In the genomic region with DNA sequence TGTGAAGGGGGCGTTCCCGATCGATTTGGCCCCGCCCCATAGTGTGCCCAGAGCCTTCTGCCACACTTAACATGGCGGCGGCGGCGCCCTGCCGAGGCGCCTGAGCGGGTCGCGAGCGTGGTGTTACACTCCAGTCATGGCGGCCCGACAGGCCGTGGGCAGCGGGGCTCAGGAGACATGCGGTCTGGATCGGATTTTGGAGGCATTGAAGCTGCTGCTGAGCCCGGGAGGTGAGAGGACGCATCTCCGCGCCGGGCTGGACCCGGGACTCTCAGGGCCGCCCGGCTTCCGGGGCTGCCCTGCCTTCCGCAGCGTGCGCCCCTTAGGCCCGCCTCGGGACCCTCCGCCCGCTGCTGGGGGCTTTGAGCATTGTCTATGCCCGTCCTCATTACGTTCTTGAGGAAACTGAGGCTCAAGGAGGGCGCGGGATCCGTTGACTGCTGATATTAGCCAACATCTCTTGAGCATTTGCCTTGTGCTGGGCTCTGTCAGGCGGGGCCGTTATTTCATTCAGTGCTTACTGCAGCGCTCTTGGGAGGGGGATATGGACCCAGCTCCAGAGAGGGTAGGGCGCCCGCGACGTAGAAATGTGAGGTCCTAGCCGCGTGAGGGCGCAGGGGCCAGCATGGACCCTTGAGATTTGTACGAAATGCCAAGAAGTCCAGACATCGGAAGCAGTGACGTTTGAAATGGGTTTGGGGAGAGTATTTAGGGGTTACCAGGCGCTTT, we compare ENCODE assay signal across 8 cellular contexts. TPM values are rescaled to one million over a fixed set of nuclear protein-coding genes. Genes with fewer than 3 reads are reported as not detected.
DNase-seq lines count a peak whose midpoint lies in the region; ATAC-seq and TF ChIP-seq lines count a peak whose summit lies in the region.

A gene (plus strand): TSS at position 50 of the 729 bp plus-strand sequence. CDS start 87 bp downstream, at position 137.

- 0 out of 2 replicates have a peak within 1 kb of the TSS, but pooled peaks have one; percentile 5 for H2AK5ac ChIP-seq in IMR-90 (ENCODE audit: low read depth, low read length)

- DNase-seq in DMS 273 treated with DMSO at 0.1 percent for 48 hours (lab: John Stamatoyannopoulos, UW) = peak; percentile 74
- peak; percentile 68 for DNase-seq in IMR-90
- peak; percentile 54 for DNase-seq in OCI-M2 (lab: John Stamatoyannopoulos, UW; ENCODE audit: unreplicated experiment)
- DNase-seq in activated T-cell treated with anti-CD3 and anti-CD28 coated beads for 4 hours = peak; percentile 94
- peak; percentile 90 to 92 for DNase-seq in erythroblast (lab: John Stamatoyannopoulos, UW)
- peak; percentile 80 to 87 for DNase-seq in stimulated activated CD8-positive, alpha-beta memory T cell treated with anti-CD3 and anti-CD28 coated beads, Interleukin-7, amount 100 ng/mL, for 1 hour (ENCODE audit: low read depth in 2 of 2)

- ATAC-seq in GM21528 (IDR thresholded peaks at IDR 0.05; ENCODE audit: low FRiP score, unreplicated experiment) (peak; percentile 92), IMR-90 (ENCODE audit: low read depth) (peak; percentile 95)

- H3K36me3 ChIP-seq in IMR-90 (ENCODE audit: control insufficient read depth, insufficient read depth, low read length) (no peaks in the 10 kb centered on the region), mucosa of rectum (ENCODE audit: control insufficient read depth in 2 of 2, insufficient read depth in 2 of 2, low read length in 2 of 2) (no peaks in the 10 kb centered on the region)

- H3K4me3 ChIP-seq in IMR-90 (ENCODE audit: insufficient read depth, low read depth, low read length) = peak within 1 kb of the TSS; percentile 89
- H3K4me3 ChIP-seq in mucosa of rectum (ENCODE audit: low read length in 2 of 2) = peak within 1 kb of the TSS; percentile 77 to 88

- H2AFZ ChIP-seq in IMR-90 (replicated peaks; ENCODE audit: low read length, poor library complexity) = peak within 1 kb of the TSS; percentile 97

- intact Hi-C loops in IMR-90 (cut with micrococcal nuclease) = loop anchor here (2.0 kb wide), 1 partner anchor 253 kb away; no protein-coding TSS in a partner anchor

- H4K8ac ChIP-seq in IMR-90 (ENCODE audit: low read depth in 2 of 2, low read length in 2 of 2) = peak within 1 kb of the TSS; percentile 92 to 97

- H3K27me3 ChIP-seq in IMR-90 (ENCODE audit: control insufficient read depth, insufficient read depth, low read length) = no peaks in the 10 kb centered on the region
- H3K27me3 ChIP-seq in mucosa of rectum (ENCODE audit: control insufficient read depth in 2 of 2, insufficient read depth in 2 of 2, low read length in 2 of 2) = no peaks in the 10 kb centered on the region

- H3K9me3 ChIP-seq in IMR-90 (ENCODE audit: control insufficient read depth, insufficient read depth, low read length) (no peaks in the 10 kb centered on the region), mucosa of rectum (ENCODE audit: control insufficient read depth in 2 of 2, low read length in 2 of 2) (no peaks in the 10 kb centered on the region)

- H3K9ac ChIP-seq in IMR-90 (ENCODE audit: low read depth, low read length) (peak within 1 kb of the TSS; percentile 92), mucosa of rectum (ENCODE audit: low read depth in 1 of 2, low read length in 2 of 2) (peak within 1 kb of the TSS; percentile 80 to 82)

- no peaks in the 10 kb centered on the region for H3K9me1 ChIP-seq in IMR-90 (ENCODE audit: insufficient read depth, low read length)

- CTCF ChIA-PET in IMR-90 (lab: Yijun Ruan, JAX) = interaction anchor here (0.8 kb wide), 1 partner anchor 315 kb away, joined by 4 read pairs; no protein-coding TSS in a partner anchor

- TF ChIP-seq CTCF in IMR-90 (conservative IDR thresholded peaks at IDR 0.05; ENCODE audit: low read depth, low read length) = peak; percentile 39

- peak within 1 kb of the TSS; percentile 76 for H3K56ac ChIP-seq in IMR-90 (ENCODE audit: extremely low read depth, insufficient read depth, low read length)

- peak; percentile 71 for TF ChIP-seq POLR2A in IMR-90 (IDR thresholded peaks at IDR 0.05; ENCODE audit: low read depth, low read length)
- TF ChIP-seq POLR2A in erythroblast (IDR thresholded peaks at IDR 0.05; ENCODE audit: low read length) = peak; percentile 85

- H4K5ac ChIP-seq in IMR-90 (ENCODE audit: low read depth, low read length) = peak within 1 kb of the TSS; percentile 76

- H3K4me2 ChIP-seq in IMR-90 (ENCODE audit: low read depth, low read length) = peak within 1 kb of the TSS; percentile 79

- H3K4me1 ChIP-seq in IMR-90 (ENCODE audit: control insufficient read depth, insufficient read depth, low read length) (peaks cover 3% of the 10 kb centered on the region; the same call in 1 of the 2 replicates), mucosa of rectum (ENCODE audit: control insufficient read depth in 2 of 2, insufficient read depth in 2 of 2, low read length in 2 of 2) (peaks cover 7 to 15% of the 10 kb centered on the region in 2 donors)

- peak within 1 kb of the TSS; percentile 92 for H3K14ac ChIP-seq in IMR-90 (replicated peaks; ENCODE audit: low read depth, low read length)

- peak within 1 kb of the TSS; percentile 92 for H2BK5ac ChIP-seq in IMR-90 (ENCODE audit: low read depth, low read length, poor library complexity, severe bottlenecking)

- WGBS in IMR-90 (ENCODE audit: extremely low coverage in 2 of 2, insufficient read length in 1 of 2), 2 experiments = 0% methylated on average over 37 of the region's 55 CpGs; no CpG with 5 or more reads in 1 of the 2 experiments

- peak within 1 kb of the TSS; percentile 78 for H2BK120ac ChIP-seq in IMR-90 (ENCODE audit: low read depth, low read length)

- H3K79me1 ChIP-seq in IMR-90 (ENCODE audit: low read depth in 1 of 2, low read length in 2 of 2) = peaks cover 7 to 21% of the 10 kb centered on the region in 2 experiments

- peak within 1 kb of the TSS; percentile 75; the same call in 2 of the 3 replicates for H2BK15ac ChIP-seq in IMR-90 (ENCODE audit: low read depth, low read length)

- TF ChIP-seq RAD21 in IMR-90 (IDR thresholded peaks at IDR 0.05; ENCODE audit: low read length) = peak; percentile 35; the same call in 1 of the 2 replicates

- H3K18ac ChIP-seq in IMR-90 (ENCODE audit: low read depth, low read length) = peak within 1 kb of the TSS; percentile 71

- POLR2A ChIA-PET in IMR-90 (lab: Charles Lee; ENCODE audit: unreplicated experiment) = no interaction called here

- peak within 1 kb of the TSS; percentile 90 for H3K23ac ChIP-seq in IMR-90 (ENCODE audit: low read depth, low read length)

- in situ Hi-C loops in IMR-90 (cut with MboI; ENCODE audit: low sequenced_read_pairs) = no loop called here

- H3K27ac ChIP-seq in IMR-90 (ENCODE audit: insufficient read depth, low read length) = peak within 1 kb of the TSS; percentile 95
- H3K27ac ChIP-seq in mucosa of rectum (ENCODE audit: low read depth in 2 of 2, low read length in 2 of 2) = peak within 1 kb of the TSS; percentile 61 to 77

- H3K4ac ChIP-seq in IMR-90 (ENCODE audit: low read depth, low read length) = peak within 1 kb of the TSS; percentile 90

- H4K91ac ChIP-seq in IMR-90 (ENCODE audit: insufficient read depth, low read depth, low read length) = peak within 1 kb of the TSS; percentile 80

- peak within 1 kb of the TSS; percentile 80 for H2AK9ac ChIP-seq in IMR-90 (replicated peaks; ENCODE audit: low read depth, low read length, poor library complexity)

- BruUV-seq in IMR-90 (replicated peaks; lab: Mats Ljungman, UMichigan) = no TSS peak

- dilution Hi-C loops in IMR-90 (cut with HindIII; ENCODE audit: low sequenced_read_pairs, unreplicated experiment) = no loop called here

- H4K20me1 ChIP-seq in IMR-90 (ENCODE audit: insufficient read depth, low read length) = no peaks in the 10 kb centered on the region

- H2BK20ac ChIP-seq in IMR-90 (ENCODE audit: low read depth, low read length) = no peak within 1 kb of the TSS

TF ChIP-seq in IMR-90, 13 proteins besides CTCF, POLR2A, EP300 and RAD21:
- no peak for TF ChIP-seq RFX5 (IDR thresholded peaks at IDR 0.05; ENCODE audit: low read depth, low read length)
- TF ChIP-seq MXI1 (IDR thresholded peaks at IDR 0.05; ENCODE audit: borderline replicate concordance, low read depth, low read length) = peak; percentile 62; the same call in 1 of the 2 replicates
- TF ChIP-seq SMC3 (IDR thresholded peaks at IDR 0.05; ENCODE audit: low read depth, low read length) = 0 out of 2 replicates have a peak, but pooled peaks have one; percentile 19

RNA-seq across cellular contexts. Expression of the gene that starts here (rescaled TPM):
- 19.7 and 22.4 TPM in 2 replicates for total RNA-seq in IMR-90 (2012; rRNA removed)
- 5.7 and 6.7 TPM in 2 replicates for polyA plus RNA-seq in IMR-90 (2012; rRNA removed)
- polyA plus RNA-seq in IMR-90 (2012; cell fraction: cytosol; rRNA removed) = 3.5 and 4.8 TPM in 2 replicates
- 2.6 and 3.6 TPM in 2 replicates for polyA plus RNA-seq in IMR-90 (2012; cell fraction: nucleus; rRNA removed; ENCODE audit: low replicate concordance)

Comparison
In these comparisons a context has a peak if more than half of its experiments do, and no peak if none do; other contexts are left out.
1. Peak in every context shown above with its lines: DNase-seq, ATAC-seq, H3K4me3 ChIP-seq and H3K27ac ChIP-seq.